21 cellular contexts compared by ENCODE assay signal in the genomic region with DNA sequence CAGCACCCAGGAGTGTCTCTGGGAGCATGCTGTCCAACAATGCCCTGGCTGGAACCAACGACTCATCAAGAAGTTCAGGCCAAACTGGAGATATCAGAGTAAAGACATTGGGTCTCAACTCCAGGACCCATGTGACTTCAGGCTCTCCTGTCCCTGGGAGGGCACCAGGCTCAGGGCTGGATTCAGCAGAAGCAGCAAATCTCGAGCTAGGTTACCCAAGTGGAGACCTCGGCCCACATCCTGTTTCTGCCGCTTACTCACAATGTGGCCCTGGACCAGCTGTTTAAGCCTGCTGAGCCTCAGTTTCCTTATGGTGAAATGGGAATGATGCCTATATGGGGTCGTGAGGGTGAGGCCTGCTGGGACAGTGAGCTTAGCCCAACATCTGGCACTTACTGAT. TPM values are rescaled to one million over a fixed set of nuclear protein-coding genes. Genes with fewer than 3 reads are reported as not detected.
"Had no signal": no experiment of that assay in that cellular context is flagged by ENCODE, and none has a peak within 500 bp of the region (broad histone marks: within the 10 kb centered on the region; RNA-seq: fewer than 3 reads in every experiment).

No MANE protein-coding gene starts in this region.

- H3K4me1 ChIP-seq: uterus had no signal

- H3K4me3 ChIP-seq: pancreas, psoas muscle, right atrium auricular region, uterus had no signal

- H3K9me3 ChIP-seq: neutrophil, pancreas, psoas muscle, right atrium auricular region, uterus had no signal

- H3K36me3 ChIP-seq: neutrophil, pancreas, right atrium auricular region, uterus had no signal

- H3K36me3 Mint-ChIP-seq: natural killer cell had no signal

- H3K9me3 Mint-ChIP-seq: activated naive CD4-positive, alpha-beta T cell treated with anti-CD3 and anti-CD28 coated beads for 36 hours; activated T-cell treated with anti-CD3 and anti-CD28 coated beads, Interleukin-2, amount 50 U/mL, for 4 hours; natural killer cell had no signal

- H3K27ac ChIP-seq: neutrophil, pancreas, psoas muscle, right atrium auricular region, uterus had no signal

- H3K4me1 Mint-ChIP-seq: natural killer cell had no signal

- ATAC-seq: activated T-cell treated with anti-CD3 and anti-CD28 coated beads, Interleukin-2, amount 50 U/mL, for 4 hours; left ventricle myocardium superior; natural killer cell; pancreas; psoas muscle had no signal

- DNase-seq: activated CD4-positive, alpha-beta T cell treated with anti-CD3 and anti-CD28 coated beads for 1 hour; activated CD8-positive, alpha-beta memory T cell treated with anti-CD3 and anti-CD28 coated beads, Interleukin-2, amount 50 U/mL, for 48 hours; activated effector memory CD4-positive, alpha-beta T cell treated with Interleukin-2 at 50 U/mL for 16 hours; activated naive CD4-positive, alpha-beta T cell treated with anti-CD3 and anti-CD28 coated beads for 36 hours; activated T-cell treated with anti-CD3 and anti-CD28 coated beads, Interleukin-2, amount 50 U/mL, for 4 hours; dermis blood vessel endothelial cell; effector CD8-positive, alpha-beta T cell; erythroblast; foreskin fibroblast; left ventricle myocardium superior; midbrain; natural killer cell; pancreas; psoas muscle; T-helper 1 cell; trophoblast cell; uterus had no signal

- H3K4me3 Mint-ChIP-seq: activated naive CD4-positive, alpha-beta T cell treated with anti-CD3 and anti-CD28 coated beads for 36 hours; activated T-cell treated with anti-CD3 and anti-CD28 coated beads, Interleukin-2, amount 50 U/mL, for 4 hours; natural killer cell had no signal

- H3K27ac Mint-ChIP-seq: activated naive CD4-positive, alpha-beta T cell treated with anti-CD3 and anti-CD28 coated beads for 36 hours; natural killer cell had no signal

- H3K27me3 ChIP-seq: neutrophil, pancreas, right atrium auricular region, uterus had no signal

RNA-seq across cellular contexts. Expression of a gene that starts 9.3 kb away (rescaled TPM):
- total RNA-seq: cardiac septum, fibroblast of lung, left ventricle myocardium superior had no signal
